18 cellular contexts compared by ENCODE assay signal in the genomic region with DNA sequence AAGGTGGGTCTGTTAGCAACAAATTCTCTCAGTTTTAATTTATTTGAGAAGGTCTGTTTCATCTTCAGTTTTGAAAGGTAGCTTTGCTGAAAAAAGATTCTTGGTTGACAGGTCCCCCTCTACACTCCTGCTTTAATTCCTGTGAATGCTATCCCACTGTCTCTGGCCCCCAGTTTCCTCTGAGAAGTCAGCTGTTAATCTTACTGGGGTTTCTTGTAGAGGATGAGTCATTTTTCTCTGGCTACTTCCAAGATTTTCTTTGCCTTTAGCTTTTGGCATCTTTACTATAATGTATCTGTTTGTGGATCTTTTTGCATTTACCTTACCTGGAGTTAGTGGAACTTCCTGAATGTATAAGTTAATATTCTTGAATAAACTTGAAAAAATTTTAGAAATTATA.
"Had no signal": no experiment of that assay in that cellular context is flagged by ENCODE, and none has a peak within 500 bp of the region (broad histone marks: within the 10 kb centered on the region; RNA-seq: fewer than 3 reads in every experiment).

No MANE protein-coding gene starts in this region.

- H3K4me1 ChIP-seq: transverse colon had no signal

- H3K27me3 ChIP-seq: transverse colon had no signal

- ATAC-seq: activated CD8-positive, alpha-beta T cell treated with anti-CD3 and anti-CD28 coated beads for 36 hours; activated naive CD8-positive, alpha-beta T cell treated with anti-CD3 and anti-CD28 coated beads, Interleukin-2, amount 50 U/mL, for 24 hours; natural killer cell; right cardiac atrium had no signal

- H3K27ac Mint-ChIP-seq: activated CD8-positive, alpha-beta T cell treated with anti-CD3 and anti-CD28 coated beads for 36 hours; activated naive CD8-positive, alpha-beta T cell treated with anti-CD3 and anti-CD28 coated beads, Interleukin-2, amount 50 U/mL, for 24 hours; activated T-helper 1 cell treated with anti-CD3 and anti-CD28 coated beads, Interleukin-12 subunit alpha, Interleukin-12 subunit beta, Interleukin-2, Interleukin-4 antibody, amounts not matched to agents 30 ng/mL and 10 ng/mL and 1 ng/mL, durations not matched to agents 14 hours and 24 hours and 36 hours; natural killer cell had no signal

- H3K4me3 Mint-ChIP-seq: activated CD8-positive, alpha-beta T cell treated with anti-CD3 and anti-CD28 coated beads for 36 hours; activated naive CD8-positive, alpha-beta T cell treated with anti-CD3 and anti-CD28 coated beads, Interleukin-2, amount 50 U/mL, for 24 hours; activated T-helper 1 cell treated with anti-CD3 and anti-CD28 coated beads, Interleukin-12 subunit alpha, Interleukin-12 subunit beta, Interleukin-2, Interleukin-4 antibody, amounts not matched to agents 30 ng/mL and 10 ng/mL and 1 ng/mL, durations not matched to agents 14 hours and 24 hours and 36 hours; natural killer cell had no signal

- H3K4me3 ChIP-seq: coronary artery, lung, smooth muscle cell, transverse colon had no signal

- H3K4me1 Mint-ChIP-seq: activated naive CD8-positive, alpha-beta T cell treated with anti-CD3 and anti-CD28 coated beads, Interleukin-2, amount 50 U/mL, for 24 hours; natural killer cell had no signal

- H3K4me2 ChIP-seq: smooth muscle cell had no signal

- H3K27ac ChIP-seq: coronary artery, transverse colon, WERI-Rb-1 had no signal

- DNase-seq: activated CD4-positive, alpha-beta T cell treated with anti-CD3 and anti-CD28 coated beads for 4 hours; activated CD8-positive, alpha-beta memory T cell treated with anti-CD3 and anti-CD28 coated beads, Interleukin-2, amount 50 U/mL, for 48 hours; activated CD8-positive, alpha-beta T cell treated with anti-CD3 and anti-CD28 coated beads for 36 hours; activated naive CD4-positive, alpha-beta T cell; activated naive CD8-positive, alpha-beta T cell treated with anti-CD3 and anti-CD28 coated beads, Interleukin-2, amount 50 U/mL, for 24 hours; caudate nucleus; effector memory CD4-positive, alpha-beta T cell; hypothalamus; natural killer cell; posterior cingulate gyrus; right cardiac atrium; T-helper 9 cell; transverse colon; WERI-Rb-1 had no signal
